ENCODE assay signal across 30 cellular contexts in the genomic region with DNA sequence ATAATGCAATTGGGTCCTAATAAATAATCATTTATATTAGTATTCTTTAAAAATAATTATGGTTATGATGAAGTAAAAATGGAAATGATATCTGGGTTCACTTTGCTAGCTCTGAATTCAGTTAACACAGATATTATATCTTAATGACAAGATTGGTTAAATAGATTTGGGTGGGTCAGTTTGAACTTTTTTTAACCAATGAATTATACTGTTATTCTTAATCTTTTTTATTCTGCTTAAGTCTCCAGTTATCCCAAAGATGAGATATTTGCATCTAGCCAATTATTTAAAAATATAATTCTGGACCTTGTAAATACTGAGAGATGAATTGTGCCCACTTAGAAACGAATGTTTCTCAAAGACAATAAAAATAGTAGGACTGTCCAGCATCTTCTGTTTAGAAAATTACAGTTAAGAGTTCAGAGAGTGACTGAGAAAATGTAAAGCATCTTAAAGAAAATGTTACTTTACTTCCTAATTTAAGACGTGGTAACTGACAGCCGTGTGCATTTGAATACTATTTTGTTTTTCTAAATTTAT.
"Had no signal": no experiment of that assay in that cellular context is flagged by ENCODE, and none has a peak within 500 bp of the region (broad histone marks: within the 10 kb centered on the region; RNA-seq: fewer than 3 reads in every experiment).

No MANE protein-coding gene starts in this region.

- H3K27ac ChIP-seq: adrenal gland, ascending aorta, brain microvascular endothelial cell, epithelial cell of prostate, esophagus squamous epithelium, neural progenitor cell had no signal

- H3K9me3 ChIP-seq: ascending aorta, esophagus squamous epithelium, tibial nerve had no signal

- ATAC-seq: naive thymus-derived CD8-positive, alpha-beta T cell; sciatic nerve; stimulated activated effector memory CD8-positive, alpha-beta T cell treated with anti-CD3 and anti-CD28 coated beads, Interleukin-12 subunit alpha, Interleukin-12 subunit beta, amount 100 ng/mL, for 72 hours; T-cell had no signal

- DNase-seq: activated CD4-positive, alpha-beta T cell treated with anti-CD3 and anti-CD28 coated beads for 48 hours; activated CD4-positive, alpha-beta T cell treated with anti-CD3 and anti-CD28 coated beads, Interleukin-2, amount 50 U/mL, for 48 hours; activated CD8-positive, alpha-beta memory T cell treated with anti-CD3 and anti-CD28 coated beads for 24 hours; activated effector memory CD4-positive, alpha-beta T cell treated with anti-CD3 and anti-CD28 coated beads, Interleukin-2, amount 50 U/mL, for 16 hours; activated naive CD4-positive, alpha-beta T cell treated with anti-CD3 and anti-CD28 coated beads for 36 hours; activated naive CD8-positive, alpha-beta T cell treated with anti-CD3 and anti-CD28 coated beads for 36 hours; adrenal gland; brain microvascular endothelial cell; central memory CD4-positive, alpha-beta T cell; dermis blood vessel endothelial cell; effector CD8-positive, alpha-beta T cell; esophagus squamous epithelium; foreskin melanocyte; glutamatergic neuron; naive thymus-derived CD8-positive, alpha-beta T cell; occipital lobe; posterior cingulate gyrus; retina; stimulated activated CD4-positive, alpha-beta T cell treated with anti-CD3 and anti-CD28 coated beads, Interleukin-12 subunit alpha, Interleukin-12 subunit beta, amount 100 ng/mL, for 4 hours; stimulated activated CD4-positive, alpha-beta T cell treated with anti-CD3 and anti-CD28 coated beads, Interleukin-4, amount 100 ng/mL, for 24 hours; T-cell had no signal

- H3K27ac Mint-ChIP-seq: activated naive CD4-positive, alpha-beta T cell treated with anti-CD3 and anti-CD28 coated beads for 36 hours; activated naive CD8-positive, alpha-beta T cell treated with anti-CD3 and anti-CD28 coated beads for 36 hours; memory B cell; naive thymus-derived CD8-positive, alpha-beta T cell; neural progenitor cell; stimulated activated effector memory CD8-positive, alpha-beta T cell treated with anti-CD3 and anti-CD28 coated beads, Interleukin-12 subunit alpha, Interleukin-12 subunit beta, amount 100 ng/mL, for 72 hours; stimulated activated naive CD8-positive, alpha-beta T cell treated with anti-CD3 and anti-CD28 coated beads, Interleukin-15, Interleukin-2, amounts not matched to agents 100 ng/mL and 50 ng/mL, for 24 hours; T-cell had no signal

- H3K4me1 Mint-ChIP-seq: activated naive CD8-positive, alpha-beta T cell treated with anti-CD3 and anti-CD28 coated beads for 36 hours; memory B cell; naive thymus-derived CD8-positive, alpha-beta T cell; stimulated activated effector memory CD8-positive, alpha-beta T cell treated with anti-CD3 and anti-CD28 coated beads, Interleukin-12 subunit alpha, Interleukin-12 subunit beta, amount 100 ng/mL, for 72 hours; T-cell had no signal

- H3K36me3 ChIP-seq: adrenal gland, ascending aorta, brain microvascular endothelial cell, esophagus squamous epithelium, neural progenitor cell, tibial nerve had no signal

- H3K9me3 Mint-ChIP-seq: activated naive CD4-positive, alpha-beta T cell treated with anti-CD3 and anti-CD28 coated beads for 36 hours; activated naive CD8-positive, alpha-beta T cell treated with anti-CD3 and anti-CD28 coated beads for 36 hours; naive thymus-derived CD8-positive, alpha-beta T cell; neural progenitor cell; stimulated activated effector memory CD8-positive, alpha-beta T cell treated with anti-CD3 and anti-CD28 coated beads, Interleukin-12 subunit alpha, Interleukin-12 subunit beta, amount 100 ng/mL, for 72 hours; stimulated activated naive CD8-positive, alpha-beta T cell treated with anti-CD3 and anti-CD28 coated beads, Interleukin-15, Interleukin-2, amounts not matched to agents 100 ng/mL and 50 ng/mL, for 24 hours; T-cell had no signal

- H3K4me3 ChIP-seq: adrenal gland, ascending aorta, esophagus squamous epithelium, neural progenitor cell, skin epidermis, tibial nerve had no signal

- H3K4me1 ChIP-seq: adrenal gland, ascending aorta, neural progenitor cell had no signal

- H3K27me3 ChIP-seq: adrenal gland, ascending aorta, brain microvascular endothelial cell, esophagus squamous epithelium, neural progenitor cell, tibial nerve had no signal

- H3K4me3 Mint-ChIP-seq: activated naive CD4-positive, alpha-beta T cell treated with anti-CD3 and anti-CD28 coated beads for 36 hours; activated naive CD8-positive, alpha-beta T cell treated with anti-CD3 and anti-CD28 coated beads for 36 hours; memory B cell; naive thymus-derived CD8-positive, alpha-beta T cell; neural progenitor cell; stimulated activated effector memory CD8-positive, alpha-beta T cell treated with anti-CD3 and anti-CD28 coated beads, Interleukin-12 subunit alpha, Interleukin-12 subunit beta, amount 100 ng/mL, for 72 hours; stimulated activated naive CD8-positive, alpha-beta T cell treated with anti-CD3 and anti-CD28 coated beads, Interleukin-15, Interleukin-2, amounts not matched to agents 100 ng/mL and 50 ng/mL, for 24 hours; T-cell had no signal

- H3K36me3 Mint-ChIP-seq: activated naive CD8-positive, alpha-beta T cell treated with anti-CD3 and anti-CD28 coated beads for 36 hours; memory B cell; naive thymus-derived CD8-positive, alpha-beta T cell; neural progenitor cell; stimulated activated effector memory CD8-positive, alpha-beta T cell treated with anti-CD3 and anti-CD28 coated beads, Interleukin-12 subunit alpha, Interleukin-12 subunit beta, amount 100 ng/mL, for 72 hours; T-cell had no signal

- H3K27me3 Mint-ChIP-seq: activated naive CD8-positive, alpha-beta T cell treated with anti-CD3 and anti-CD28 coated beads for 36 hours; memory B cell had no signal
